Comparison of ENCODE assay signal across 1 cellular context in the genomic region with DNA sequence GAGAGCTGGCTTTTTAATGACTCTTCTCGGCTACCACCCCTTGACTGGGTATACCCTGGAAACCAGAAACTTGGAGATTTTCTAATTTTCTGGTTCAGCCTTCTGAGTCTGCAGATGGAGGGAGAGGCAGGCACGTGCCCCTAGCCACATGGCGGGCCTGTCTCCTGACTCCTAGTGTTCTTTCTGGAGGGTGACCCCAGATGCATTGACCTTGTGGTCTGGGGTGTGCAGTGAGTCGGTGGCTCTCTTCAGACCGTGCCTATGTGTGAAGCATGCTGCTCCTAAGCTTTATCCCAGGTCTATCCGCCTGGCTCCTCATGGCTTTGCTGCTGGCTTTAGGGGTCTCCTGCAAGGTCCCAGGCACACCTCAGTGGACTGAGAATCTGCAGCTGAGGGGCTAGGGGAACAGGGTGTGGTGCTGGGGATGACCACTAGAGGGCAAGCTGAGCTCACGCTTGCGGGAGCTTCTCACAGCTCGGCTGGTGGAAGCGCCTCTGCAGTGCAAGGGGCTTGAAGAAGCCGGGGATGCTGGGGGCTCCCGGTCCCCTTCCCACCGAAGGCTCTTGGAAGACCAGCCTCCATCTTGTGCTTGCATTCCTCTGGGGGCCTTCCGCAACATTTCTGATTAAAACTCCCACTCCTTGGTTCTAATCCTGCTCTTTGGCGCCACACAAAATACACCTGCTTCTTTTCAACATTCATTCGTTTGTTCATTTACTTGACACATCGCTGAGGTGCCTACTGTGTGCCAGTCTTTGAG.
TF ChIP-seq lines count a peak whose summit lies in the region.

No MANE protein-coding gene starts in this region.

TF ChIP-seq in GM23338, 12 proteins besides CTCF, POLR2A, EP300 and RAD21 (continued from another document):
- TF ChIP-seq ZNF462 (CRISPR knock-in tag; IDR thresholded peaks at IDR 0.05), result no peak
- no peak for TF ChIP-seq NANOG (IDR thresholded peaks at IDR 0.05; ENCODE audit: borderline replicate concordance)
- TF ChIP-seq ZNF114 (CRISPR knock-in tag; IDR thresholded peaks at IDR 0.05), result no peak
- TF ChIP-seq POLR2AphosphoS5 (IDR thresholded peaks at IDR 0.05; ENCODE audit: low read depth), result no peak
- no peak for TF ChIP-seq ZNF331 (CRISPR knock-in tag; IDR thresholded peaks at IDR 0.05; ENCODE audit: low read depth)
- no peak for TF ChIP-seq JUNB (IDR thresholded peaks at IDR 0.05; ENCODE audit: unreplicated experiment)
- TF ChIP-seq EZH2phosphoT487 (IDR thresholded peaks at IDR 0.05; ENCODE audit: unreplicated experiment), result no peak
- TF ChIP-seq EZH2 (IDR thresholded peaks at IDR 0.05; ENCODE audit: low read depth, unreplicated experiment), result no peak
- TF ChIP-seq STAT1 (IDR thresholded peaks at IDR 0.05; ENCODE audit: unreplicated experiment), result no peak
- no peak for TF ChIP-seq CREB1 (CRISPR knock-in tag; IDR thresholded peaks at IDR 0.05; ENCODE audit: low read depth)
- TF ChIP-seq ETS1 (IDR thresholded peaks at IDR 0.05), result no peak
TF ChIP-seq in GM23338: peak in this region for 0.
